ENCODE assay signal across 1 cellular context in genomic region chr1:29282135-29282923, GRCh38.
TF ChIP-seq lines count a peak whose summit lies in the region.

No MANE protein-coding gene starts in this region.

TF ChIP-seq in H1, 55 proteins besides CTCF, POLR2A, EP300 and RAD21:
- TF ChIP-seq KDM1A (IDR thresholded peaks at IDR 0.05; ENCODE audit: borderline replicate concordance, low read length), result peak; percentile 69; the same call in 1 of the 2 replicates
- TF ChIP-seq HDAC2 (IDR thresholded peaks at IDR 0.05; ENCODE audit: borderline replicate concordance in 1 of 2, low read depth in 2 of 2, low read length in 2 of 2), result no peak
